ENCODE assay signal across 10 cellular contexts in the genomic region with DNA sequence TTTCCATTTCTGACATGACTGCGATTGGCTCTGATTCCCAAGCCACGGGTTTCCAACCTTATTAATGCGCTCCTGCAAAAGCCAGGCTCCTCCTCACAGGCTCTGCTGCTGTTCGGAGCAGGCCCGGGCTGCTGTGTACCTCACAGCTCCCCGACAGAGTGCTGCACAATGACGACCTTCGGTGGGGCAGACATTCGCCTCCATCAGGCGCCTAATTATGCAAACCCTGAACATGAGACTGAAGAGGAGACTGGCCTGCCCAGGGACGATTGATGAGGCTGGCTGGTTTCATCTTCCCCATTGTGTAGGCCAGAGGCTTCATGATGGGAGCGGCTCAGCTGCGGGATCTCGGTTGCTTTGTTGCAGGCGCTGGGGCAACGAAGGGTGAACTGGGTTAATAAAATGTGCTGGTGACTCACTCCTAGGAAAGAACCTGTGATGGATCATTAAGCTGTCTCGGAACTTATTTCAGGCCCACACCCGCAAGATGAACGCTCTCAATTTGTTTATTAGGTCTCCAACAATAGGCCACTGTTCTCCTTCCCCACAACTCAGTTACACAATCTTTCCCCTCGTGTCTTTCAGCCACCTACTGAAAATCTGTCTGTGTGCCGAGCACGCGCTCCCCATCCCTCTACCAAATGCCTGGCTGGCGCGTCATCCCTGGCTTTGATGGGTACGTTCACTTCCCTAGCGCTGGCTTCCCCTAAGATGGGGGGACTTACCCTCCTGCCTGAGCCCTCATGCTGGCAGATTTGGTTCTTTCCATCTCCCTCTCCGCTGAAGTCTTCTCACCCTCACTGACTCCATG. TPM values are rescaled to one million over a fixed set of nuclear protein-coding genes. Genes with fewer than 3 reads are reported as not detected.
A peak's percentile ranks its signal among the peaks of the same experiment; 100 is the strongest.
DNase-seq lines count a peak whose midpoint lies in the region; ATAC-seq and TF ChIP-seq lines count a peak whose summit lies in the region.
"Had no signal": no experiment of that assay in that cellular context is flagged by ENCODE, and none has a peak within 500 bp of the region (broad histone marks: within the 10 kb centered on the region; RNA-seq: fewer than 3 reads in every experiment).

No MANE protein-coding gene starts in this region.

- no peak overlapping the region for H3K27ac ChIP-seq in HEK293 (ENCODE audit: extremely low read depth, low read depth, low read length)
- H3K27ac ChIP-seq in angular gyrus (ENCODE audit: low read depth, low read length), result peak overlapping the region; percentile 85

- CTCF ChIA-PET in HEK293 (lab: Yijun Ruan, JAX), result interaction anchor here (0.7 to 1.0 kb wide), 2 partner anchors 14 to 47 kb away, joined by 3 read pairs; no protein-coding TSS in a partner anchor

- H3K36me3 ChIP-seq in HEK293 (ENCODE audit: control insufficient read depth in 2 of 2, insufficient read depth in 1 of 2, low read length in 2 of 2), result no peaks in the 10 kb centered on the region

- no peak for TF ChIP-seq CTCF in HEK293 (tag by site-specific recombination; IDR thresholded peaks at IDR 0.05)
- TF ChIP-seq CTCF in retinal pigment epithelial cell (conservative IDR thresholded peaks at IDR 0.05; ENCODE audit: low read depth, low read length), result no peak

- no peaks in the 10 kb centered on the region for H3K9me3 ChIP-seq in HEK293 (ENCODE audit: control insufficient read depth, insufficient read depth, low read depth, low read length)

- H3K4me3 ChIP-seq in HEK293 (ENCODE audit: low read depth, low read length) (no peak overlapping the region), retinal pigment epithelial cell (ENCODE audit: low read length) (no peak overlapping the region)

- H3K4me1 ChIP-seq in HEK293 (ENCODE audit: control insufficient read depth, insufficient read depth, low read length), result no peaks in the 10 kb centered on the region

- ATAC-seq in HG03025 (IDR thresholded peaks at IDR 0.05; ENCODE audit: low FRiP score, unreplicated experiment), result no peak

- peak; percentile 66 for DNase-seq in inferior parietal cortex (ENCODE audit: extremely low spot score)
- peak; percentile 92 for DNase-seq in retinal pigment epithelial cell (ENCODE audit: low read depth)
- no peak for DNase-seq in HCEC 1CT
- DNase-seq in effector CD4-positive, alpha-beta T cell, result no peak
- DNase-seq in cerebellum (ENCODE audit: low spot score), result no peak
- DNase-seq: mesendoderm had no signal

- POLR2A ChIA-PET in HEK293 (lab: Yijun Ruan, JAX), result interaction anchor here (6.0 kb wide), 1 partner anchor 27 kb away, joined by 28 read pairs; the partner anchor contains the start of gene TOB1

TF ChIP-seq in HEK293, 187 proteins besides CTCF, POLR2A, EP300 and RAD21:
- peak; percentile 44; the same call in 1 of the 2 replicates for TF ChIP-seq ZNF600 (tag by site-specific recombination; IDR thresholded peaks at IDR 0.05)
- TF ChIP-seq ZFP37 (tag by site-specific recombination; IDR thresholded peaks at IDR 0.05), result no peak

RNA-seq across cellular contexts. Expression of gene TOB1, which starts 27.2 kb away (rescaled TPM):
- total RNA-seq in cerebellum, result 13.0 TPM

RNA-seq across cellular contexts. Expression of gene WFIKKN2, which starts 58.0 kb away (rescaled TPM):
- 6.3 TPM for total RNA-seq in cerebellum
- total RNA-seq: T-helper 2 cell treated with Interferon-gamma antibody and Interleukin-4, amounts not matched to agents 100 ng/mL and 5 ng/mL, for 36 hours had no signal

Comparison
In these comparisons a context has a peak if more than half of its experiments do, and no peak if none do; other contexts are left out.
1. DNase-seq: peak in inferior parietal cortex (single experiment) and retinal pigment epithelial cell (single experiment); none in HCEC 1CT (single experiment), effector CD4-positive, alpha-beta T cell (single experiment) and cerebellum (single experiment).